ENCODE assay signal across 22 cellular contexts in genomic region chr9:21766096-21766495, GRCh38. TPM values are rescaled to one million over a fixed set of nuclear protein-coding genes. Genes with fewer than 3 reads are reported as not detected.
A peak's percentile ranks its signal among the peaks of the same experiment; 100 is the strongest.
DNase-seq lines count a peak whose midpoint lies in the region; ATAC-seq, FAIRE-seq and TF ChIP-seq lines count a peak whose summit lies in the region.
"Had no signal": no experiment of that assay in that cellular context is flagged by ENCODE, and none has a peak within 500 bp of the region (broad histone marks: within the 10 kb centered on the region; RNA-seq: fewer than 3 reads in every experiment).

No MANE protein-coding gene starts in this region.

- H3K27me3 ChIP-seq in HepG2 (ENCODE audit: control insufficient read depth in 1 of 2, insufficient read depth in 2 of 2, low read length in 2 of 2) (no peaks in the 10 kb centered on the region), right lobe of liver (no peaks in the 10 kb centered on the region), small intestine (ENCODE audit: control insufficient read depth in 2 of 2, insufficient read depth in 2 of 2, low read length in 2 of 2) (peaks cover 0 to 3% of the 10 kb centered on the region in 2 donors)
- H3K27me3 ChIP-seq: BLaER1 treated with 17β-estradiol and CSF1 and Interleukin-3, amounts not matched to agents 10 nM and 100 nM had no signal

- H3K79me2 ChIP-seq in HepG2 (ENCODE audit: insufficient read depth, low read length): no peaks in the 10 kb centered on the region

- FAIRE-seq in HepG2 (lab: Jason Lieb, UNC) (no peak), small intestine (lab: Jason Lieb, UNC) (no peak)
- FAIRE-seq: A549, D721Med, G401.6, GM12891, GM19239 had no signal

- H3K4me1 ChIP-seq in HepG2 (ENCODE audit: insufficient read depth, low read length): peaks cover 9% of the 10 kb centered on the region; the same call in 1 of the 2 replicates
- no peaks in the 10 kb centered on the region for H3K4me1 ChIP-seq in right lobe of liver
- no peaks in the 10 kb centered on the region for H3K4me1 ChIP-seq in small intestine (ENCODE audit: control insufficient read depth in 2 of 2, insufficient read depth in 1 of 2, low read depth in 1 of 2, low read length in 1 of 2)
- H3K4me1 ChIP-seq: Caco-2 had no signal

- 4% methylated on average over 2 of the region's 2 CpGs for WGBS in HepG2 (ENCODE audit: low lambda C conversion rate)
- WGBS in right lobe of liver (ENCODE audit: insufficient coverage, low coverage, low lambda C conversion rate, missing lambda C conversion rate): 14% methylated on average over 2 of the region's 2 CpGs
- 11 to 35% (median 21%) methylated on average over 2 of the region's 2 CpGs for WGBS in small intestine, 3 donors

- ATAC-seq in HepG2 (peak; percentile 63), right lobe of liver (no peak)
- ATAC-seq: A549; CD8-positive, alpha-beta T cell had no signal

- H3K4me3 ChIP-seq in HepG2 (replicated peaks in 1 of 3; ENCODE audit: insufficient read depth in 1 of 3, low read depth in 2 of 3, low read length in 3 of 3) (no peak overlapping the region), right lobe of liver (no peak overlapping the region), small intestine (ENCODE audit: low read depth in 1 of 2, low read length in 2 of 2) (no peak overlapping the region)
- H3K4me3 ChIP-seq: A549; BLaER1 treated with 17β-estradiol and CSF1 and Interleukin-3, amounts not matched to agents 10 nM and 100 nM had no signal

- no peak overlapping the region for H3K27ac ChIP-seq in HepG2 (ENCODE audit: extremely low read length, insufficient read depth, low read length)
- no peak overlapping the region for H3K27ac ChIP-seq in right lobe of liver
- H3K27ac ChIP-seq in small intestine (ENCODE audit: low read depth in 1 of 2, low read length in 1 of 2): no peak overlapping the region
- H3K27ac ChIP-seq: 22Rv1; A549; BLaER1 treated with 17β-estradiol and CSF1 and Interleukin-3, amounts not matched to agents 10 nM and 100 nM; C4-2B had no signal

- no peak overlapping the region for H3K9ac ChIP-seq in HepG2 (ENCODE audit: insufficient read depth, low read depth, low read length)
- H3K9ac ChIP-seq: BLaER1 treated with 17β-estradiol and CSF1 and Interleukin-3, amounts not matched to agents 10 nM and 100 nM had no signal

- H2AFZ ChIP-seq in HepG2 (ENCODE audit: low read length): no peak overlapping the region

- in situ Hi-C loops in HepG2 (cut with HindIII; ENCODE audit: extremely low pct_ligation_motif_present, low pct_unique_long_range_greater_than_20kb): no loop called here

- H3K4me2 ChIP-seq in HepG2 (ENCODE audit: low read depth, low read length): no peak overlapping the region
- H3K4me2 ChIP-seq: A549 had no signal

- H3K36me3 ChIP-seq in HepG2 (replicated peaks in 1 of 2; ENCODE audit: control insufficient read depth in 1 of 2, insufficient read depth in 2 of 2, low read length in 2 of 2) (no peaks in the 10 kb centered on the region), right lobe of liver (no peaks in the 10 kb centered on the region), small intestine (ENCODE audit: control insufficient read depth in 2 of 2, insufficient read depth in 2 of 2, low read length in 2 of 2) (no peaks in the 10 kb centered on the region)
- H3K36me3 ChIP-seq: BLaER1 treated with 17β-estradiol and CSF1 and Interleukin-3, amounts not matched to agents 10 nM and 100 nM had no signal

- TF ChIP-seq EP300 in HepG2 (IDR thresholded peaks at IDR 0.05; ENCODE audit: low read depth in 2 of 2, low read length in 2 of 2) (no peak), HepG2 (CRISPR knock-in tag; IDR thresholded peaks at IDR 0.05; ENCODE audit: borderline replicate concordance) (no peak)

- intact Hi-C loops in HepG2 (cut with micrococcal nuclease; ENCODE audit: unreplicated experiment) (loop anchor here (1.0 kb wide), 1 partner anchor 14 kb away; no protein-coding TSS in a partner anchor), right lobe of liver (cut with DNase I) (no loop called here)

- H3K9me3 ChIP-seq in HepG2 (ENCODE audit: low read length) (no peaks in the 10 kb centered on the region), right lobe of liver (no peaks in the 10 kb centered on the region), small intestine (ENCODE audit: control insufficient read depth, low read depth) (no peaks in the 10 kb centered on the region)
- H3K9me3 ChIP-seq: A549, Caco-2 had no signal

- TF ChIP-seq CTCF in HepG2 (CRISPR knock-in tag; IDR thresholded peaks at IDR 0.05): no peak
- no peak for TF ChIP-seq CTCF in right lobe of liver (IDR thresholded peaks at IDR 0.05)

- H4K20me1 ChIP-seq in HepG2 (ENCODE audit: insufficient read depth, low read length): no peaks in the 10 kb centered on the region
- H4K20me1 ChIP-seq: BLaER1 treated with 17β-estradiol and CSF1 and Interleukin-3, amounts not matched to agents 10 nM and 100 nM had no signal

- TF ChIP-seq POLR2A in HepG2 (IDR thresholded peaks at IDR 0.05; ENCODE audit: insufficient read depth in 1 of 2, low read depth in 2 of 2, low read length in 2 of 2): no peak
- TF ChIP-seq POLR2A in right lobe of liver (IDR thresholded peaks at IDR 0.05): no peak

- CTCF ChIA-PET in HepG2 (lab: Yijun Ruan, JAX; ENCODE audit: low intra/inter-chr PET ratio, low total read pairs): no interaction called here

- POLR2A ChIA-PET in HepG2 (lab: Yijun Ruan, JAX): no interaction called here

- BruUV-seq in HepG2 (replicated peaks; lab: Mats Ljungman, UMichigan): no TSS peak

- DNase-seq in HepG2 (ENCODE audit: low spot score): peak; percentile 7
- no peak for DNase-seq in right lobe of liver
- peak; percentile 67 for DNase-seq in foreskin melanocyte
- peak; percentile 21 for DNase-seq in small intestine
- DNase-seq in Kasumi-1 (lab: John Stamatoyannopoulos, UW): no peak
- no peak for DNase-seq in cerebellum (ENCODE audit: low spot score)
- DNase-seq: AML-193; Caco-2; Calu3; CD4-positive, alpha-beta T cell; CD8-positive, alpha-beta T cell; DMS79 treated with DMSO at 0.1 percent for 48 hours; GF-D8 had no signal

- no peak for TF ChIP-seq RAD21 in HepG2 (CRISPR knock-in tag; IDR thresholded peaks at IDR 0.05)

TF ChIP-seq in HepG2, 621 proteins besides CTCF, POLR2A, EP300 and RAD21 (continues in another document):
- no peak for TF ChIP-seq ZNF432 (CRISPR knock-in tag; IDR thresholded peaks at IDR 0.05; ENCODE audit: borderline replicate concordance)
- no peak for TF ChIP-seq SYNCRIP (IDR thresholded peaks at IDR 0.05; ENCODE audit: insufficient read depth, low read depth, low read length)
- no peak for TF ChIP-seq RARA (CRISPR knock-in tag; IDR thresholded peaks at IDR 0.05)
- no peak for TF ChIP-seq GLMP (CRISPR knock-in tag; IDR thresholded peaks at IDR 0.05; ENCODE audit: borderline replicate concordance)
- no peak for TF ChIP-seq ZBTB21 (CRISPR knock-in tag; IDR thresholded peaks at IDR 0.05)
- TF ChIP-seq GMEB1 (CRISPR knock-in tag; IDR thresholded peaks at IDR 0.05; ENCODE audit: borderline replicate concordance): no peak

RNA-seq across cellular contexts. Expression of gene MTAP, which starts 36.3 kb away (rescaled TPM):
- total RNA-seq in HepG2 (2016; rRNA removed; fragmentation: Illumina TruSeq; extraction: Trizol) (51.2 and 74.1 TPM in 2 replicates), right lobe of liver (10 to 100 TPM; 18.1 to 23.7 (median 20.5) TPM), cerebellum (17.7 TPM)
- total RNA-seq in HepG2 (2016; cell fraction: cytosol; rRNA removed; fragmentation: Illumina TruSeq; extraction: Trizol; ENCODE audit: low read depth): 6.4 and 7.9 TPM in 2 replicates
- total RNA-seq in HepG2 (2016; cell fraction: insoluble cytoplasmic fraction; rRNA removed; fragmentation: Illumina TruSeq; extraction: Trizol): 58.2 and 73.0 TPM in 2 replicates
- 16.3 and 18.0 TPM in 2 replicates for total RNA-seq in HepG2 (2016; cell fraction: membrane; rRNA removed; fragmentation: Illumina TruSeq; extraction: Trizol)
- total RNA-seq in HepG2 (2016; cell fraction: nucleus; rRNA removed; fragmentation: Illumina TruSeq; extraction: Trizol): 49.4 and 55.6 TPM in 2 replicates
- polyA plus RNA-seq in HepG2 (2011; rRNA removed) (16.7 and 19.5 TPM in 2 replicates), small intestine (10 to 100 TPM in 1 of 3 donors, 1 to 10 TPM in 2; 3.0 to 15.3 (median 5.8) TPM)
- polyA plus RNA-seq in HepG2 (2011; cell fraction: cytosol; rRNA removed): 10.4 and 16.4 TPM in 2 replicates
- polyA plus RNA-seq in HepG2 (2011; cell fraction: nucleus; rRNA removed): 12.0 and 15.3 TPM in 2 replicates
- polyA plus RNA-seq in HepG2 (2012): 24.8 and 27.2 TPM in 2 replicates
- polyA plus RNA-seq in HepG2 (2016; cell fraction: cytosol; fragmentation: Illumina TruSeq; extraction: Trizol; ENCODE audit: low read depth): 3.2 and 3.8 TPM in 2 replicates
- polyA plus RNA-seq in HepG2 (2016; cell fraction: insoluble cytoplasmic fraction; fragmentation: Illumina TruSeq; extraction: Trizol; ENCODE audit: low read depth): 63.2 and 64.8 TPM in 2 replicates
- 10.0 and 10.2 TPM in 2 replicates for polyA plus RNA-seq in HepG2 (2016; cell fraction: membrane; fragmentation: Illumina TruSeq; extraction: Trizol; ENCODE audit: low read depth)
- polyA plus RNA-seq in HepG2 (2016; cell fraction: nucleus; fragmentation: Illumina TruSeq; extraction: Trizol; ENCODE audit: insufficient read depth, low read depth): 34.8 and 37.8 TPM in 2 replicates
- polyA minus RNA-seq in HepG2 (2011; rRNA and poly(A)+ RNA removed; ENCODE audit: low replicate concordance): 30.0 and 49.9 TPM in 2 replicates
- 20.3 and 36.7 TPM in 2 replicates for polyA minus RNA-seq in HepG2 (2011; cell fraction: cytosol; rRNA and poly(A)+ RNA removed)
- 65.0 and 65.8 TPM in 2 replicates for polyA minus RNA-seq in HepG2 (2011; cell fraction: nucleus; rRNA and poly(A)+ RNA removed)
- total RNA-seq: A172 had no signal

Comparison
In these comparisons a context has a peak if more than half of its experiments do, and no peak if none do; other contexts are left out.
1. DNase-seq: peak in HepG2 (single experiment), foreskin melanocyte (single experiment) and small intestine (single experiment); none in right lobe of liver (0 of 3), Kasumi-1 (0 of 2) and cerebellum (single experiment).